ENCODE assay signal across 8 cellular contexts in the genomic region with DNA sequence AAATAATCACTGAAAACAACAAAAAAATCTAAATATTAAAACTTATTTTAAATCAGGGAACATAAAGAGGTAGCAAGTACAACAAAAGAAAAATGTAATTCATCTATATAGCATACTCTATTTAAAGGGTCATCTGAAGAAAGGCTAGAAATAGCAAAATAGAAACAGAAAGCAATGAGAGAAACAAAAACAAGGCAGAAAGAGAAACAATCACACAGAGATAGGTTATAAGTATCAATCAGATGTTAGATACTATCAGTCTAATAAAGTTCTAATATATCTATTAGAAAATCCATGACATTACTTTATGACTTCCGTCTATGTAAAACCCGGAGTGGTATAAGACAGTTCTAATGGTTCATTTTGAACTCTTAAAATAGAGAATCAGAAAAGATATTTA. TPM values are rescaled to one million over a fixed set of nuclear protein-coding genes. Genes with fewer than 3 reads are reported as not detected.
DNase-seq lines count a peak whose midpoint lies in the region; ATAC-seq and TF ChIP-seq lines count a peak whose summit lies in the region.

No MANE protein-coding gene starts in this region.

- peaks cover 30 to 64% (median 37%) of the 10 kb centered on the region in 4 donors for H3K4me1 ChIP-seq in upper lobe of left lung

- TF ChIP-seq POLR2A in upper lobe of left lung (IDR thresholded peaks at IDR 0.05), result no peak

- H3K27me3 Mint-ChIP-seq in activated naive CD8-positive, alpha-beta T cell, result no peaks in the 10 kb centered on the region
- no peaks in the 10 kb centered on the region for H3K27me3 Mint-ChIP-seq in activated naive CD8-positive, alpha-beta T cell treated with anti-CD3 and anti-CD28 coated beads for 36 hours
- H3K27me3 Mint-ChIP-seq in chondrocyte (ENCODE audit: low read depth), result no peaks in the 10 kb centered on the region

- H3K27ac ChIP-seq in upper lobe of left lung, result peak overlapping the region in 3 of 4 donors; percentile 5 to 73 (median 13)

- H3K27me3 ChIP-seq in upper lobe of left lung, result no peaks in the 10 kb centered on the region

- no peaks in the 10 kb centered on the region for H3K36me3 Mint-ChIP-seq in activated naive CD8-positive, alpha-beta T cell
- peaks cover 6% of the 10 kb centered on the region for H3K36me3 Mint-ChIP-seq in activated naive CD8-positive, alpha-beta T cell treated with anti-CD3 and anti-CD28 coated beads for 36 hours
- H3K36me3 Mint-ChIP-seq in chondrocyte (ENCODE audit: low read depth), result no peaks in the 10 kb centered on the region

- H3K36me3 ChIP-seq in upper lobe of left lung, result peaks cover 0 to 4% (median 0%) of the 10 kb centered on the region in 4 donors

- peak overlapping the region; percentile 72 for H3K4me3 Mint-ChIP-seq in activated naive CD8-positive, alpha-beta T cell
- no peak overlapping the region for H3K4me3 Mint-ChIP-seq in activated naive CD8-positive, alpha-beta T cell treated with anti-CD3 and anti-CD28 coated beads for 36 hours
- no peak overlapping the region for H3K4me3 Mint-ChIP-seq in chondrocyte (ENCODE audit: unreplicated experiment)

- ATAC-seq in HG03060 (IDR thresholded peaks at IDR 0.05; ENCODE audit: low read depth, unreplicated experiment), result peak; percentile 76
- no peak for ATAC-seq in upper lobe of left lung (ENCODE audit: low FRiP score in 2 of 2)

- TF ChIP-seq EP300 in upper lobe of left lung (IDR thresholded peaks at IDR 0.05), result no peak

- no peak for DNase-seq in activated naive CD8-positive, alpha-beta T cell treated with anti-CD3 and anti-CD28 coated beads for 36 hours
- no peak for DNase-seq in chondrocyte (ENCODE audit: low spot score)
- DNase-seq in upper lobe of left lung, result no peak
- no peak for DNase-seq in GM03348 (ENCODE audit: low spot score)
- no peak for DNase-seq in NCI-H1048 (lab: John Stamatoyannopoulos, UW)
- no peak for DNase-seq in COR-L47 (lab: John Stamatoyannopoulos, UW)

- peaks cover 86% of the 10 kb centered on the region for H3K4me1 Mint-ChIP-seq in activated naive CD8-positive, alpha-beta T cell (ENCODE audit: low read depth)
- peaks cover 46% of the 10 kb centered on the region for H3K4me1 Mint-ChIP-seq in activated naive CD8-positive, alpha-beta T cell treated with anti-CD3 and anti-CD28 coated beads for 36 hours
- peaks cover 17% of the 10 kb centered on the region for H3K4me1 Mint-ChIP-seq in chondrocyte (ENCODE audit: low read depth)

- TF ChIP-seq CTCF in chondrocyte (IDR thresholded peaks at IDR 0.05), result no peak
- TF ChIP-seq CTCF in upper lobe of left lung (IDR thresholded peaks at IDR 0.05), result no peak

- peak overlapping the region in 2 of 4 donors; percentile 30 to 39 for H3K4me3 ChIP-seq in upper lobe of left lung

- H3K9me3 Mint-ChIP-seq in activated naive CD8-positive, alpha-beta T cell (ENCODE audit: low read depth), result no peaks in the 10 kb centered on the region
- no peaks in the 10 kb centered on the region for H3K9me3 Mint-ChIP-seq in activated naive CD8-positive, alpha-beta T cell treated with anti-CD3 and anti-CD28 coated beads for 36 hours
- H3K9me3 Mint-ChIP-seq in chondrocyte (ENCODE audit: low read depth), result no peaks in the 10 kb centered on the region

- WGBS in upper lobe of left lung, 2 donors, result 42% methylated on average over 2 of the region's 2 CpGs

- peak overlapping the region; percentile 30 for H3K27ac Mint-ChIP-seq in activated naive CD8-positive, alpha-beta T cell
- H3K27ac Mint-ChIP-seq in activated naive CD8-positive, alpha-beta T cell treated with anti-CD3 and anti-CD28 coated beads for 36 hours, result no peak overlapping the region
- peak overlapping the region; percentile 0 for H3K27ac Mint-ChIP-seq in chondrocyte (ENCODE audit: unreplicated experiment)

- no peaks in the 10 kb centered on the region for H3K9me3 ChIP-seq in upper lobe of left lung

RNA-seq across cellular contexts. Expression of gene RICTOR, which starts 16.0 kb away (rescaled TPM):
- total RNA-seq in activated naive CD8-positive, alpha-beta T cell treated with anti-CD3 and anti-CD28 coated beads for 36 hours, result 10 to 100 TPM; 19.7 to 21.5 TPM
- total RNA-seq in chondrocyte, result 22.9 to 25.2 TPM (median 23.6 TPM) in 3 replicates
- total RNA-seq in upper lobe of left lung, result 10 to 100 TPM; 30.4 to 88.8 (median 38.1) TPM
